In genomic region chr17:7296189-7296861, GRCh38 we compare ENCODE assay signal across 1 cellular context.
TF ChIP-seq lines count a peak whose summit lies in the region.

No MANE protein-coding gene starts in this region.

TF ChIP-seq in K562, 482 proteins besides CTCF, POLR2A, EP300 and RAD21 (continues in another document):
- peak in 1 of 2 experiments; percentile 50; a peak in 1 of 4 replicates for TF ChIP-seq SIN3A (IDR thresholded peaks at IDR 0.05; ENCODE audit: borderline replicate concordance in 2 of 2, control insufficient read depth in 1 of 2, low read depth in 2 of 2, low read length in 2 of 2)
- TF ChIP-seq E2F3 (CRISPR knock-in tag; IDR thresholded peaks at IDR 0.05), result no peak
- TF ChIP-seq SAP30 (IDR thresholded peaks at IDR 0.05; ENCODE audit: borderline replicate concordance, insufficient read depth, low read depth, low read length, poor library complexity, severe bottlenecking), result no peak
- no peak for TF ChIP-seq ZNF561 (CRISPR knock-in tag; conservative IDR thresholded peaks at IDR 0.05)
- TF ChIP-seq HNRNPL (IDR thresholded peaks at IDR 0.05; ENCODE audit: low read depth, low read length), result peak; percentile 93
- peak; percentile 60 for TF ChIP-seq RBFOX2 (IDR thresholded peaks at IDR 0.05; ENCODE audit: low read depth, low read length)
- TF ChIP-seq MAX (CRISPR knock-in tag; IDR thresholded peaks at IDR 0.05), result peak; percentile 90
- TF ChIP-seq HDAC1 (IDR thresholded peaks at IDR 0.05), result peak in 1 of 2 experiments; percentile 52; a peak in 1 of 4 replicates
- TF ChIP-seq SMC3 (conservative IDR thresholded peaks at IDR 0.05; ENCODE audit: insufficient read depth, low read depth, low read length), result peak; percentile 83
- TF ChIP-seq BHLHE40 (IDR thresholded peaks at IDR 0.05; ENCODE audit: low read length), result peak; percentile 82
- peak; percentile 61; the same call in 1 of the 2 replicates for TF ChIP-seq USF1 (CRISPR knock-in tag; IDR thresholded peaks at IDR 0.05)
- TF ChIP-seq ZBTB7A (IDR thresholded peaks at IDR 0.05; ENCODE audit: borderline replicate concordance, control insufficient read depth, low read depth, low read length), result peak; percentile 36; the same call in 1 of the 2 replicates
- TF ChIP-seq ZBTB33 (CRISPR knock-in tag; IDR thresholded peaks at IDR 0.05), result peak; percentile 56; the same call in 1 of the 2 replicates
- TF ChIP-seq NONO (IDR thresholded peaks at IDR 0.05; ENCODE audit: low read depth in 2 of 2, low read length in 1 of 2), result 0 out of 4 replicates have a peak, but pooled peaks of 1 of the 2 experiments have one; percentile 32
- TF ChIP-seq FIP1L1 (IDR thresholded peaks at IDR 0.05; ENCODE audit: low read depth, low read length, poor library complexity, severe bottlenecking), result peak; percentile 30
- TF ChIP-seq DPF2 (IDR thresholded peaks at IDR 0.05), result no peak
- no peak for TF ChIP-seq BRF2 (IDR thresholded peaks at IDR 0.05; ENCODE audit: borderline replicate concordance, insufficient read depth, insufficient read length)
- no peak for TF ChIP-seq NFIC (IDR thresholded peaks at IDR 0.05)
- TF ChIP-seq MXD1 (CRISPR knock-in tag; IDR thresholded peaks at IDR 0.05; ENCODE audit: borderline replicate concordance, poor library complexity, severe bottlenecking), result peak; percentile 23
- peak in 1 of 3 experiments; percentile 23 for TF ChIP-seq YY1 (IDR thresholded peaks at IDR 0.05; ENCODE audit: borderline replicate concordance in 1 of 3, control insufficient read depth in 1 of 3, extremely low read depth in 1 of 3, insufficient read depth in 3 of 3, insufficient read length in 1 of 3, insufficient replicate concordance in 2 of 3, low read depth in 1 of 3, low read length in 2 of 3)
- TF ChIP-seq ESRRA (IDR thresholded peaks at IDR 0.05; ENCODE audit: borderline replicate concordance, low read depth), result peak; percentile 67; the same call in 1 of the 2 replicates
- TF ChIP-seq CTCFL (IDR thresholded peaks at IDR 0.05; ENCODE audit: borderline replicate concordance, insufficient read depth, low read depth, low read length, poor library complexity, severe bottlenecking), result peak; percentile 19
- TF ChIP-seq ZNF280A (IDR thresholded peaks at IDR 0.05; ENCODE audit: low read depth, partially characterized antibody), result no peak
- 0 out of 2 replicates have a peak, but pooled peaks have one; percentile 30 for TF ChIP-seq ELF1 (tag; IDR thresholded peaks at IDR 0.05)
- peak; percentile 42; the same call in 1 of the 2 replicates for TF ChIP-seq STAG1 (CRISPR knock-in tag; IDR thresholded peaks at IDR 0.05; ENCODE audit: borderline replicate concordance)
- TF ChIP-seq ZNF592 (IDR thresholded peaks at IDR 0.05), result peak; percentile 82
- TF ChIP-seq POLR2G (IDR thresholded peaks at IDR 0.05; ENCODE audit: low read depth, low read length), result peak; percentile 51; the same call in 1 of the 2 replicates
- no peak for TF ChIP-seq ZNF165 (CRISPR knock-in tag; IDR thresholded peaks at IDR 0.05; ENCODE audit: borderline replicate concordance)
- TF ChIP-seq DEAF1 (CRISPR knock-in tag; IDR thresholded peaks at IDR 0.05), result peak; percentile 81
- TF ChIP-seq SMAD4 (CRISPR knock-in tag; conservative IDR thresholded peaks at IDR 0.05), result peak; percentile 42; the same call in 1 of the 2 replicates
- TF ChIP-seq RERE (CRISPR knock-in tag; IDR thresholded peaks at IDR 0.05; ENCODE audit: borderline replicate concordance), result no peak
- peak; percentile 87 for TF ChIP-seq MYC (IDR thresholded peaks at IDR 0.05; ENCODE audit: low read depth, low read length)
- no peak for TF ChIP-seq MYC (CRISPR knock-in tag; IDR thresholded peaks at IDR 0.05; ENCODE audit: borderline replicate concordance, low read depth)
- no peak for TF ChIP-seq NR4A1 (CRISPR knock-in tag; IDR thresholded peaks at IDR 0.05)
- 0 out of 2 replicates have a peak, but pooled peaks have one; percentile 55 for TF ChIP-seq NR4A1 (tag; IDR thresholded peaks at IDR 0.05)
